ENCODE assay signal across 1 cellular context in genomic region chr4:125836597-125837195, GRCh38.
TF ChIP-seq lines count a peak whose summit lies in the region.

No MANE protein-coding gene starts in this region.

TF ChIP-seq in H1, 55 proteins besides CTCF, POLR2A, EP300 and RAD21:
- TF ChIP-seq ASH2L (IDR thresholded peaks at IDR 0.05; ENCODE audit: low read length) (no peak), PHF8 (conservative IDR thresholded peaks at IDR 0.05; ENCODE audit: low read depth, low read length) (no peak), SRF (IDR thresholded peaks at IDR 0.05; ENCODE audit: low read depth, low read length) (no peak), KDM4A (IDR thresholded peaks at IDR 0.05; ENCODE audit: low read depth, low read length, severe bottlenecking) (no peak), EGR1 (IDR thresholded peaks at IDR 0.05; ENCODE audit: borderline replicate concordance, low read depth, low read length) (no peak), MAX (IDR thresholded peaks at IDR 0.05) (no peak), KDM5A (IDR thresholded peaks at IDR 0.05; ENCODE audit: low read length) (no peak), RNF2 (IDR thresholded peaks at IDR 0.05; ENCODE audit: borderline replicate concordance, low read depth, low read length, missing control alignments, poor library complexity, severe bottlenecking) (no peak), GABPA (IDR thresholded peaks at IDR 0.05; ENCODE audit: borderline replicate concordance, insufficient read depth, low read length) (no peak), POU5F1 (IDR thresholded peaks at IDR 0.05; ENCODE audit: low read depth, low read length) (no peak), RBBP5 (IDR thresholded peaks at IDR 0.05; ENCODE audit: borderline replicate concordance, low read depth, low read length) (no peak), NRF1 (IDR thresholded peaks at IDR 0.05; ENCODE audit: low read depth, low read length) (no peak), CTBP2 (IDR thresholded peaks at IDR 0.05; ENCODE audit: borderline replicate concordance, insufficient read depth, insufficient read length, low read length) (no peak), USF2 (IDR thresholded peaks at IDR 0.05; ENCODE audit: low read length) (no peak), JUN (IDR thresholded peaks at IDR 0.05; ENCODE audit: low read depth, low read length) (no peak), NANOG (IDR thresholded peaks at IDR 0.05; ENCODE audit: insufficient read depth, low read depth, low read length, poor library complexity, severe bottlenecking) (no peak), SIX5 (IDR thresholded peaks at IDR 0.05; ENCODE audit: low read depth, low read length) (no peak), SP1 (IDR thresholded peaks at IDR 0.05; ENCODE audit: low read depth, low read length) (no peak), ATF2 (IDR thresholded peaks at IDR 0.05; ENCODE audit: low read length) (no peak)
TF ChIP-seq in H1: peak in this region for 0.
